In genomic region chr20:51350941-51351631, GRCh38 we compare ENCODE assay signal across 12 cellular contexts.
DNase-seq lines count a peak whose midpoint lies in the region; ATAC-seq, FAIRE-seq and TF ChIP-seq lines count a peak whose summit lies in the region.
"Had no signal": no experiment of that assay in that cellular context is flagged by ENCODE, and none has a peak within 500 bp of the region (broad histone marks: within the 10 kb centered on the region; RNA-seq: fewer than 3 reads in every experiment).

No MANE protein-coding gene starts in this region.

- TF ChIP-seq CTCF in cardiac fibroblast (IDR thresholded peaks at IDR 0.05; ENCODE audit: low read depth, low read length) (no peak), osteoblast (IDR thresholded peaks at IDR 0.05; ENCODE audit: extremely low read depth, low read depth, low read length) (no peak)

- H3K27ac ChIP-seq in osteoblast (ENCODE audit: low read depth, low read length) (peak overlapping the region; percentile 99), small intestine (ENCODE audit: low read depth in 1 of 2, low read length in 1 of 2) (no peak overlapping the region), SJCRH30 (no peak overlapping the region; the same call in 1 of the 2 replicates)

- no peaks in the 10 kb centered on the region for H3K79me2 ChIP-seq in osteoblast (ENCODE audit: insufficient read depth, low read length)

- DNase-seq in Caki2 (ENCODE audit: low read depth), result peak; percentile 49
- peak; percentile 88 for DNase-seq in M059J (ENCODE audit: low read depth)
- DNase-seq in cardiac fibroblast (ENCODE audit: low read depth in 2 of 2), result peak; percentile 64 to 97
- DNase-seq in osteoblast (ENCODE audit: insufficient read length, low spot score, missing footprints), result peak; percentile 91
- no peak for DNase-seq in small intestine
- DNase-seq in AML-193 (lab: John Stamatoyannopoulos, UW), result no peak
- no peak for DNase-seq in SJCRH30
- DNase-seq: Calu3; effector memory CD4-positive, alpha-beta T cell; T-helper 9 cell had no signal

- no peak overlapping the region for H2AFZ ChIP-seq in osteoblast (ENCODE audit: low read length)

- H3K36me3 ChIP-seq in osteoblast (ENCODE audit: insufficient read depth, low read length) (no peaks in the 10 kb centered on the region), small intestine (ENCODE audit: control insufficient read depth in 2 of 2, insufficient read depth in 2 of 2, low read length in 2 of 2) (no peaks in the 10 kb centered on the region), SJCRH30 (no peaks in the 10 kb centered on the region)

- H3K4me3 ChIP-seq in cardiac fibroblast (replicated peaks in 1 of 2; ENCODE audit: low read depth in 2 of 2, low read length in 2 of 2), result no peak overlapping the region
- H3K4me3 ChIP-seq in osteoblast (ENCODE audit: insufficient read depth, low read length), result no peak overlapping the region
- no peak overlapping the region for H3K4me3 ChIP-seq in small intestine (ENCODE audit: low read depth in 1 of 2, low read length in 2 of 2)
- no peak overlapping the region for H3K4me3 ChIP-seq in SJCRH30

- H3K27me3 ChIP-seq in osteoblast (ENCODE audit: insufficient read depth, low read length), result no peaks in the 10 kb centered on the region
- H3K27me3 ChIP-seq in small intestine (ENCODE audit: control insufficient read depth in 2 of 2, insufficient read depth in 2 of 2, low read length in 2 of 2), result no peaks in the 10 kb centered on the region
- H3K27me3 ChIP-seq in SJCRH30, result no peaks in the 10 kb centered on the region

- H3K9me3 ChIP-seq in osteoblast (ENCODE audit: low read depth, low read length) (no peaks in the 10 kb centered on the region), small intestine (ENCODE audit: control insufficient read depth, low read depth) (no peaks in the 10 kb centered on the region), SJCRH30 (replicated peaks) (no peaks in the 10 kb centered on the region)

- 74 to 78% (median 77%) methylated on average over 6 of the region's 6 CpGs for WGBS in small intestine, 3 donors

- in situ Hi-C loops in Caki2 (cut with HindIII; ENCODE audit: low pct_unique_long_range_greater_than_20kb, low sequenced_read_pairs), result no loop called here

- H3K4me1 ChIP-seq in osteoblast (ENCODE audit: insufficient read depth, low read length), result peaks cover 51% of the 10 kb centered on the region
- H3K4me1 ChIP-seq in small intestine (ENCODE audit: control insufficient read depth in 2 of 2, insufficient read depth in 1 of 2, low read depth in 1 of 2, low read length in 1 of 2), result no peaks in the 10 kb centered on the region
- H3K4me1 ChIP-seq in SJCRH30, result peaks cover 42% of the 10 kb centered on the region

- H3K4me2 ChIP-seq in osteoblast (ENCODE audit: insufficient read depth, low read length), result peak overlapping the region; percentile 39

- FAIRE-seq in small intestine (lab: Jason Lieb, UNC), result no peak

- no peaks in the 10 kb centered on the region for H4K20me1 ChIP-seq in osteoblast (ENCODE audit: insufficient read depth, low read length)

- no peak for ATAC-seq in GM21825 (IDR thresholded peaks at IDR 0.05; ENCODE audit: unreplicated experiment)
- ATAC-seq: activated naive CD4-positive, alpha-beta T cell treated with anti-CD3 and anti-CD28 coated beads, Interleukin-2, amount 50 U/mL, for 72 hours had no signal

Comparison
In these comparisons a context has a peak if more than half of its experiments do, and no peak if none do; other contexts are left out.
1. DNase-seq: peak in Caki2 (single experiment), M059J (single experiment), cardiac fibroblast (2 of 2) and osteoblast (single experiment); none in small intestine (single experiment), AML-193 (0 of 2) and SJCRH30 (0 of 2).